3 cellular contexts compared by ENCODE assay signal in the genomic region with DNA sequence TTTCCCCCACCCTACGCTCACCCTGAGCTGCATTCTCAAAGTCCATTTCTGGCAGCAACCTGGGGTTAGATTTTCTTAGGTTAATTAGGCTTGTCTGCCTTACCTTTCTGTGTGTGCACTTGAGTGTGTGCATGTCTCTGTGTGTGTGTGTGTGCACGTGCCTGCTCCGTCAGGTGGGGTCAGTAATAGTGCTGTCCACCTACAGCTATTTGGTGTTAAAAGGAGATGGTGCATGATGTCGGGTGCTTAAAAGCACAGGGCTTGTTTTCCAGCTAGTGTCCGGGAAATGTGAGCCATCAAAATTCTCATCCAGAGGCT.
TF ChIP-seq lines count a peak whose summit lies in the region.

No MANE protein-coding gene starts in this region.

TF ChIP-seq in A549, 52 proteins besides CTCF, POLR2A, EP300 and RAD21:
- TF ChIP-seq, protein P1, sequence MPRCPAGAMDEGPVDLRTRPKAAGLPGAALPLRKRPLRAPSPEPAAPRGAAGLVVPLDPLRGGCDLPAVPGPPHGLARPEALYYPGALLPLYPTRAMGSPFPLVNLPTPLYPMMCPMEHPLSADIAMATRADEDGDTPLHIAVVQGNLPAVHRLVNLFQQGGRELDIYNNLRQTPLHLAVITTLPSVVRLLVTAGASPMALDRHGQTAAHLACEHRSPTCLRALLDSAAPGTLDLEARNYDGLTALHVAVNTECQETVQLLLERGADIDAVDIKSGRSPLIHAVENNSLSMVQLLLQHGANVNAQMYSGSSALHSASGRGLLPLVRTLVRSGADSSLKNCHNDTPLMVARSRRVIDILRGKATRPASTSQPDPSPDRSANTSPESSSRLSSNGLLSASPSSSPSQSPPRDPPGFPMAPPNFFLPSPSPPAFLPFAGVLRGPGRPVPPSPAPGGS (IDR thresholded peaks at IDR 0.05): no peak
- TF ChIP-seq NPAS2 (CRISPR knock-in tag; IDR thresholded peaks at IDR 0.05; ENCODE audit: borderline replicate concordance) (no peak), ESRRA (IDR thresholded peaks at IDR 0.05; ENCODE audit: borderline replicate concordance, low read length) (no peak), ZNF302 (CRISPR knock-in tag; IDR thresholded peaks at IDR 0.05) (no peak), SREBF2 (IDR thresholded peaks at IDR 0.05) (no peak), TP53 (CRISPR knock-in tag; IDR thresholded peaks at IDR 0.05) (no peak), HOXA7 (CRISPR knock-in tag; IDR thresholded peaks at IDR 0.05) (no peak), HDAC2 (IDR thresholded peaks at IDR 0.05) (no peak)
- TF ChIP-seq, protein P2, sequence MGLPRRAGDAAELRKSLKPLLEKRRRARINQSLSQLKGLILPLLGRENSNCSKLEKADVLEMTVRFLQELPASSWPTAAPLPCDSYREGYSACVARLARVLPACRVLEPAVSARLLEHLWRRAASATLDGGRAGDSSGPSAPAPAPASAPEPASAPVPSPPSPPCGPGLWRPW (IDR thresholded peaks at IDR 0.05): no peak
- TF ChIP-seq, protein P3, sequence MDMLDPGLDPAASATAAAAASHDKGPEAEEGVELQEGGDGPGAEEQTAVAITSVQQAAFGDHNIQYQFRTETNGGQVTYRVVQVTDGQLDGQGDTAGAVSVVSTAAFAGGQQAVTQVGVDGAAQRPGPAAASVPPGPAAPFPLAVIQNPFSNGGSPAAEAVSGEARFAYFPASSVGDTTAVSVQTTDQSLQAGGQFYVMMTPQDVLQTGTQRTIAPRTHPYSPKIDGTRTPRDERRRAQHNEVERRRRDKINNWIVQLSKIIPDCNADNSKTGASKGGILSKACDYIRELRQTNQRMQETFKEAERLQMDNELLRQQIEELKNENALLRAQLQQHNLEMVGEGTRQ (IDR thresholded peaks at IDR 0.05): no peak
- TF ChIP-seq, protein P4, sequence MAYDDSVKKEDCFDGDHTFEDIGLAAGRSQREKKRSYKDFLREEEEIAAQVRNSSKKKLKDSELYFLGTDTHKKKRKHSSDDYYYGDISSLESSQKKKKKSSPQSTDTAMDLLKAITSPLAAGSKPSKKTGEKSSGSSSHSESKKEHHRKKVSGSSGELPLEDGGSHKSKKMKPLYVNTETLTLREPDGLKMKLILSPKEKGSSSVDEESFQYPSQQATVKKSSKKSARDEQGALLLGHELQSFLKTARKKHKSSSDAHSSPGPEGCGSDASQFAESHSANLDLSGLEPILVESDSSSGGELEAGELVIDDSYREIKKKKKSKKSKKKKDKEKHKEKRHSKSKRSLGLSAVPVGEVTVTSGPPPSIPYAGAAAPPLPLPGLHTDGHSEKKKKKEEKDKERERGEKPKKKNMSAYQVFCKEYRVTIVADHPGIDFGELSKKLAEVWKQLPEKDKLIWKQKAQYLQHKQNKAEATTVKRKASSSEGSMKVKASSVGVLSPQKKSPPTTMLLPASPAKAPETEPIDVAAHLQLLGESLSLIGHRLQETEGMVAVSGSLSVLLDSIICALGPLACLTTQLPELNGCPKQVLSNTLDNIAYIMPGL (CRISPR knock-in tag; IDR thresholded peaks at IDR 0.05; ENCODE audit: borderline replicate concordance): no peak

TF ChIP-seq in GM23338, 12 proteins besides CTCF, POLR2A, EP300 and RAD21:
- TF ChIP-seq NANOG (IDR thresholded peaks at IDR 0.05; ENCODE audit: borderline replicate concordance) (no peak), EZH2phosphoT487 (IDR thresholded peaks at IDR 0.05; ENCODE audit: unreplicated experiment) (no peak), ZNF331 (CRISPR knock-in tag; IDR thresholded peaks at IDR 0.05; ENCODE audit: low read depth) (no peak), POLR2AphosphoS5 (IDR thresholded peaks at IDR 0.05; ENCODE audit: low read depth) (no peak), ZNF114 (CRISPR knock-in tag; IDR thresholded peaks at IDR 0.05) (no peak), STAT1 (IDR thresholded peaks at IDR 0.05; ENCODE audit: unreplicated experiment) (no peak), JUNB (IDR thresholded peaks at IDR 0.05; ENCODE audit: unreplicated experiment) (no peak), CREB1 (CRISPR knock-in tag; IDR thresholded peaks at IDR 0.05; ENCODE audit: low read depth) (no peak)
- TF ChIP-seq, protein P5, sequence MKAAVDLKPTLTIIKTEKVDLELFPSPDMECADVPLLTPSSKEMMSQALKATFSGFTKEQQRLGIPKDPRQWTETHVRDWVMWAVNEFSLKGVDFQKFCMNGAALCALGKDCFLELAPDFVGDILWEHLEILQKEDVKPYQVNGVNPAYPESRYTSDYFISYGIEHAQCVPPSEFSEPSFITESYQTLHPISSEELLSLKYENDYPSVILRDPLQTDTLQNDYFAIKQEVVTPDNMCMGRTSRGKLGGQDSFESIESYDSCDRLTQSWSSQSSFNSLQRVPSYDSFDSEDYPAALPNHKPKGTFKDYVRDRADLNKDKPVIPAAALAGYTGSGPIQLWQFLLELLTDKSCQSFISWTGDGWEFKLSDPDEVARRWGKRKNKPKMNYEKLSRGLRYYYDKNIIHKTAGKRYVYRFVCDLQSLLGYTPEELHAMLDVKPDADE (IDR thresholded peaks at IDR 0.05): no peak
- TF ChIP-seq, protein P6, sequence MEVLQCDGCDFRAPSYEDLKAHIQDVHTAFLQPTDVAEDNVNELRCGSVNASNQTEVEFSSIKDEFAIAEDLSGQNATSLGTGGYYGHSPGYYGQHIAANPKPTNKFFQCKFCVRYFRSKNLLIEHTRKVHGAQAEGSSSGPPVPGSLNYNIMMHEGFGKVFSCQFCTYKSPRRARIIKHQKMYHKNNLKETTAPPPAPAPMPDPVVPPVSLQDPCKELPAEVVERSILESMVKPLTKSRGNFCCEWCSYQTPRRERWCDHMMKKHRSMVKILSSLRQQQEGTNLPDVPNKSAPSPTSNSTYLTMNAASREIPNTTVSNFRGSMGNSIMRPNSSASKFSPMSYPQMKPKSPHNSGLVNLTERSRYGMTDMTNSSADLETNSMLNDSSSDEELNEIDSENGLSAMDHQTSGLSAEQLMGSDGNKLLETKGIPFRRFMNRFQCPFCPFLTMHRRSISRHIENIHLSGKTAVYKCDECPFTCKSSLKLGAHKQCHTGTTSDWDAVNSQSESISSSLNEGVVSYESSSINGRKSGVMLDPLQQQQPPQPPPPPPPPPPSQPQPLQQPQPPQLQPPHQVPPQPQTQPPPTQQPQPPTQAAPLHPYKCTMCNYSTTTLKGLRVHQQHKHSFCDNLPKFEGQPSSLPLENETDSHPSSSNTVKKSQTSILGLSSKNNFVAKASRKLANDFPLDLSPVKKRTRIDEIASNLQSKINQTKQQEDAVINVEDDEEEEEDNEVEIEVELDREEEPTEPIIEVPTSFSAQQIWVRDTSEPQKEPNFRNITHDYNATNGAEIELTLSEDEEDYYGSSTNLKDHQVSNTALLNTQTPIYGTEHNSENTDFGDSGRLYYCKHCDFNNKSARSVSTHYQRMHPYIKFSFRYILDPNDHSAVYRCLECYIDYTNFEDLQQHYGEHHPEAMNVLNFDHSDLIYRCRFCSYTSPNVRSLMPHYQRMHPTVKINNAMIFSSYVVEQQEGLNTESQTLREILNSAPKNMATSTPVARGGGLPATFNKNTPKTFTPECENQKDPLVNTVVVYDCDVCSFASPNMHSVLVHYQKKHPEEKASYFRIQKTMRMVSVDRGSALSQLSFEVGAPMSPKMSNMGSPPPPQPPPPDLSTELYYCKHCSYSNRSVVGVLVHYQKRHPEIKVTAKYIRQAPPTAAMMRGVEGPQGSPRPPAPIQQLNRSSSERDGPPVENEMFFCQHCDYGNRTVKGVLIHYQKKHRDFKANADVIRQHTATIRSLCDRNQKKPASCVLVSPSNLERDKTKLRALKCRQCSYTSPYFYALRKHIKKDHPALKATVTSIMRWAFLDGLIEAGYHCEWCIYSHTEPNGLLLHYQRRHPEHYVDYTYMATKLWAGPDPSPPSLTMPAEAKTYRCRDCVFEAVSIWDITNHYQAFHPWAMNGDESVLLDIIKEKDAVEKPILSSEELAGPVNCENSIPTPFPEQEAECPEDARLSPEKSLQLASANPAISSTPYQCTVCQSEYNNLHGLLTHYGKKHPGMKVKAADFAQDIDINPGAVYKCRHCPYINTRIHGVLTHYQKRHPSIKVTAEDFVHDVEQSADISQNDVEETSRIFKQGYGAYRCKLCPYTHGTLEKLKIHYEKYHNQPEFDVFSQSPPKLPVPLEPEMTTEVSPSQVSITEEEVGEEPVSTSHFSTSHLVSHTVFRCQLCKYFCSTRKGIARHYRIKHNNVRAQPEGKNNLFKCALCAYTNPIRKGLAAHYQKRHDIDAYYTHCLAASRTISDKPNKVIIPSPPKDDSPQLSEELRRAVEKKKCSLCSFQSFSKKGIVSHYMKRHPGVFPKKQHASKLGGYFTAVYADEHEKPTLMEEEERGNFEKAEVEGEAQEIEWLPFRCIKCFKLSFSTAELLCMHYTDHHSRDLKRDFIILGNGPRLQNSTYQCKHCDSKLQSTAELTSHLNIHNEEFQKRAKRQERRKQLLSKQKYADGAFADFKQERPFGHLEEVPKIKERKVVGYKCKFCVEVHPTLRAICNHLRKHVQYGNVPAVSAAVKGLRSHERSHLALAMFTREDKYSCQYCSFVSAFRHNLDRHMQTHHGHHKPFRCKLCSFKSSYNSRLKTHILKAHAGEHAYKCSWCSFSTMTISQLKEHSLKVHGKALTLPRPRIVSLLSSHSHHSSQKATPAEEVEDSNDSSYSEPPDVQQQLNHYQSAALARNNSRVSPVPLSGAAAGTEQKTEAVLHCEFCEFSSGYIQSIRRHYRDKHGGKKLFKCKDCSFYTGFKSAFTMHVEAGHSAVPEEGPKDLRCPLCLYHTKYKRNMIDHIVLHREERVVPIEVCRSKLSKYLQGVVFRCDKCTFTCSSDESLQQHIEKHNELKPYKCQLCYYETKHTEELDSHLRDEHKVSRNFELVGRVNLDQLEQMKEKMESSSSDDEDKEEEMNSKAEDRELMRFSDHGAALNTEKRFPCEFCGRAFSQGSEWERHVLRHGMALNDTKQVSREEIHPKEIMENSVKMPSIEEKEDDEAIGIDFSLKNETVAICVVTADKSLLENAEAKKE (CRISPR knock-in tag; IDR thresholded peaks at IDR 0.05): no peak

TF ChIP-seq in H1, 55 proteins besides CTCF, POLR2A, EP300 and RAD21 (continues in another document):
- TF ChIP-seq KDM4A (IDR thresholded peaks at IDR 0.05; ENCODE audit: low read depth, low read length, severe bottlenecking): no peak
- TF ChIP-seq SIRT6 (IDR thresholded peaks at IDR 0.05; ENCODE audit: low read length): no peak
- TF ChIP-seq, protein P7, sequence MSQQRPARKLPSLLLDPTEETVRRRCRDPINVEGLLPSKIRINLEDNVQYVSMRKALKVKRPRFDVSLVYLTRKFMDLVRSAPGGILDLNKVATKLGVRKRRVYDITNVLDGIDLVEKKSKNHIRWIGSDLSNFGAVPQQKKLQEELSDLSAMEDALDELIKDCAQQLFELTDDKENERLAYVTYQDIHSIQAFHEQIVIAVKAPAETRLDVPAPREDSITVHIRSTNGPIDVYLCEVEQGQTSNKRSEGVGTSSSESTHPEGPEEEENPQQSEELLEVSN (IDR thresholded peaks at IDR 0.05): no peak
- TF ChIP-seq KDM1A (IDR thresholded peaks at IDR 0.05; ENCODE audit: borderline replicate concordance, low read length): no peak
- TF ChIP-seq, protein P8, sequence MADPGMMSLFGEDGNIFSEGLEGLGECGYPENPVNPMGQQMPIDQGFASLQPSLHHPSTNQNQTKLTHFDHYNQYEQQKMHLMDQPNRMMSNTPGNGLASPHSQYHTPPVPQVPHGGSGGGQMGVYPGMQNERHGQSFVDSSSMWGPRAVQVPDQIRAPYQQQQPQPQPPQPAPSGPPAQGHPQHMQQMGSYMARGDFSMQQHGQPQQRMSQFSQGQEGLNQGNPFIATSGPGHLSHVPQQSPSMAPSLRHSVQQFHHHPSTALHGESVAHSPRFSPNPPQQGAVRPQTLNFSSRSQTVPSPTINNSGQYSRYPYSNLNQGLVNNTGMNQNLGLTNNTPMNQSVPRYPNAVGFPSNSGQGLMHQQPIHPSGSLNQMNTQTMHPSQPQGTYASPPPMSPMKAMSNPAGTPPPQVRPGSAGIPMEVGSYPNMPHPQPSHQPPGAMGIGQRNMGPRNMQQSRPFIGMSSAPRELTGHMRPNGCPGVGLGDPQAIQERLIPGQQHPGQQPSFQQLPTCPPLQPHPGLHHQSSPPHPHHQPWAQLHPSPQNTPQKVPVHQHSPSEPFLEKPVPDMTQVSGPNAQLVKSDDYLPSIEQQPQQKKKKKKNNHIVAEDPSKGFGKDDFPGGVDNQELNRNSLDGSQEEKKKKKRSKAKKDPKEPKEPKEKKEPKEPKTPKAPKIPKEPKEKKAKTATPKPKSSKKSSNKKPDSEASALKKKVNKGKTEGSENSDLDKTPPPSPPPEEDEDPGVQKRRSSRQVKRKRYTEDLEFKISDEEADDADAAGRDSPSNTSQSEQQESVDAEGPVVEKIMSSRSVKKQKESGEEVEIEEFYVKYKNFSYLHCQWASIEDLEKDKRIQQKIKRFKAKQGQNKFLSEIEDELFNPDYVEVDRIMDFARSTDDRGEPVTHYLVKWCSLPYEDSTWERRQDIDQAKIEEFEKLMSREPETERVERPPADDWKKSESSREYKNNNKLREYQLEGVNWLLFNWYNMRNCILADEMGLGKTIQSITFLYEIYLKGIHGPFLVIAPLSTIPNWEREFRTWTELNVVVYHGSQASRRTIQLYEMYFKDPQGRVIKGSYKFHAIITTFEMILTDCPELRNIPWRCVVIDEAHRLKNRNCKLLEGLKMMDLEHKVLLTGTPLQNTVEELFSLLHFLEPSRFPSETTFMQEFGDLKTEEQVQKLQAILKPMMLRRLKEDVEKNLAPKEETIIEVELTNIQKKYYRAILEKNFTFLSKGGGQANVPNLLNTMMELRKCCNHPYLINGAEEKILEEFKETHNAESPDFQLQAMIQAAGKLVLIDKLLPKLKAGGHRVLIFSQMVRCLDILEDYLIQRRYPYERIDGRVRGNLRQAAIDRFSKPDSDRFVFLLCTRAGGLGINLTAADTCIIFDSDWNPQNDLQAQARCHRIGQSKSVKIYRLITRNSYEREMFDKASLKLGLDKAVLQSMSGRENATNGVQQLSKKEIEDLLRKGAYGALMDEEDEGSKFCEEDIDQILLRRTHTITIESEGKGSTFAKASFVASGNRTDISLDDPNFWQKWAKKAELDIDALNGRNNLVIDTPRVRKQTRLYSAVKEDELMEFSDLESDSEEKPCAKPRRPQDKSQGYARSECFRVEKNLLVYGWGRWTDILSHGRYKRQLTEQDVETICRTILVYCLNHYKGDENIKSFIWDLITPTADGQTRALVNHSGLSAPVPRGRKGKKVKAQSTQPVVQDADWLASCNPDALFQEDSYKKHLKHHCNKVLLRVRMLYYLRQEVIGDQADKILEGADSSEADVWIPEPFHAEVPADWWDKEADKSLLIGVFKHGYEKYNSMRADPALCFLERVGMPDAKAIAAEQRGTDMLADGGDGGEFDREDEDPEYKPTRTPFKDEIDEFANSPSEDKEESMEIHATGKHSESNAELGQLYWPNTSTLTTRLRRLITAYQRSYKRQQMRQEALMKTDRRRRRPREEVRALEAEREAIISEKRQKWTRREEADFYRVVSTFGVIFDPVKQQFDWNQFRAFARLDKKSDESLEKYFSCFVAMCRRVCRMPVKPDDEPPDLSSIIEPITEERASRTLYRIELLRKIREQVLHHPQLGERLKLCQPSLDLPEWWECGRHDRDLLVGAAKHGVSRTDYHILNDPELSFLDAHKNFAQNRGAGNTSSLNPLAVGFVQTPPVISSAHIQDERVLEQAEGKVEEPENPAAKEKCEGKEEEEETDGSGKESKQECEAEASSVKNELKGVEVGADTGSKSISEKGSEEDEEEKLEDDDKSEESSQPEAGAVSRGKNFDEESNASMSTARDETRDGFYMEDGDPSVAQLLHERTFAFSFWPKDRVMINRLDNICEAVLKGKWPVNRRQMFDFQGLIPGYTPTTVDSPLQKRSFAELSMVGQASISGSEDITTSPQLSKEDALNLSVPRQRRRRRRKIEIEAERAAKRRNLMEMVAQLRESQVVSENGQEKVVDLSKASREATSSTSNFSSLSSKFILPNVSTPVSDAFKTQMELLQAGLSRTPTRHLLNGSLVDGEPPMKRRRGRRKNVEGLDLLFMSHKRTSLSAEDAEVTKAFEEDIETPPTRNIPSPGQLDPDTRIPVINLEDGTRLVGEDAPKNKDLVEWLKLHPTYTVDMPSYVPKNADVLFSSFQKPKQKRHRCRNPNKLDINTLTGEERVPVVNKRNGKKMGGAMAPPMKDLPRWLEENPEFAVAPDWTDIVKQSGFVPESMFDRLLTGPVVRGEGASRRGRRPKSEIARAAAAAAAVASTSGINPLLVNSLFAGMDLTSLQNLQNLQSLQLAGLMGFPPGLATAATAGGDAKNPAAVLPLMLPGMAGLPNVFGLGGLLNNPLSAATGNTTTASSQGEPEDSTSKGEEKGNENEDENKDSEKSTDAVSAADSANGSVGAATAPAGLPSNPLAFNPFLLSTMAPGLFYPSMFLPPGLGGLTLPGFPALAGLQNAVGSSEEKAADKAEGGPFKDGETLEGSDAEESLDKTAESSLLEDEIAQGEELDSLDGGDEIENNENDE (IDR thresholded peaks at IDR 0.05; ENCODE audit: insufficient replicate concordance, low read length): no peak
- TF ChIP-seq, protein P9, sequence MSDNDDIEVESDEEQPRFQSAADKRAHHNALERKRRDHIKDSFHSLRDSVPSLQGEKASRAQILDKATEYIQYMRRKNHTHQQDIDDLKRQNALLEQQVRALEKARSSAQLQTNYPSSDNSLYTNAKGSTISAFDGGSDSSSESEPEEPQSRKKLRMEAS (IDR thresholded peaks at IDR 0.05): no peak
